18 cellular contexts compared by ENCODE assay signal in the genomic region with DNA sequence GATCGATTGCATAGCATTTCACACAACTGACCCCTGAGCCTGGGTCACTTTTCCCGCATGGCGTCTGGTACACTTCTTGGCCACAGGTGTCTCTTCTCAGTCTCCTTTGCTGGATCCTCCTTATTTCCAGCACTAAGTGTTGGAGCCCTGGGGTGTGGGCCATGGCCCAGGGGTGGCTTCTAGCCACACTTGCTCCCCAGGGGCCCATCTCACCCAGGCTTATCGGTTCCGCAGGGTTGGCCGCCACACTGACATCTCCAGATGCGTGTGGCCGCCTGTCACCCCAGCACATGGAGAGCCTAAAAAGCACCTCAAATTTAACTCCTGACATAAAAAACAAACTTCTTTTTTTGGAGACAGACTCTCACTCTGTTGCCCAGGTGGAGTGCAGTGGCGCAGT. TPM values are rescaled to one million over a fixed set of nuclear protein-coding genes. Genes with fewer than 3 reads are reported as not detected.
DNase-seq lines count a peak whose midpoint lies in the region; ATAC-seq and TF ChIP-seq lines count a peak whose summit lies in the region.
"Had no signal": no experiment of that assay in that cellular context is flagged by ENCODE, and none has a peak within 500 bp of the region (broad histone marks: within the 10 kb centered on the region; RNA-seq: fewer than 3 reads in every experiment).

No MANE protein-coding gene starts in this region.

- H3K27me3 ChIP-seq in DND-41 (ENCODE audit: insufficient read depth, low read length, poor library complexity), result no peaks in the 10 kb centered on the region
- no peaks in the 10 kb centered on the region for H3K27me3 ChIP-seq in WERI-Rb-1 (ENCODE audit: insufficient read depth, low read depth, severe bottlenecking)
- H3K27me3 ChIP-seq: heart left ventricle, right atrium auricular region, upper lobe of left lung had no signal

- H3K4me3 ChIP-seq in DND-41 (ENCODE audit: low read depth in 1 of 2, low read length in 2 of 2) (peak overlapping the region in 1 of 2 experiments; percentile 12; a peak in 1 of 4 replicates), WERI-Rb-1 (ENCODE audit: low read depth, low read length) (no peak overlapping the region)
- H3K4me3 ChIP-seq: right atrium auricular region, upper lobe of left lung had no signal

- H3K9me3 ChIP-seq in DND-41 (ENCODE audit: insufficient read depth, low read length, severe bottlenecking) (no peaks in the 10 kb centered on the region), WERI-Rb-1 (ENCODE audit: severe bottlenecking) (no peaks in the 10 kb centered on the region)
- H3K9me3 ChIP-seq: heart left ventricle, right atrium auricular region, upper lobe of left lung had no signal

- H4K20me1 ChIP-seq in DND-41 (ENCODE audit: insufficient read depth, low read length), result peaks cover 54% of the 10 kb centered on the region

- no peaks in the 10 kb centered on the region for H3K27me3 Mint-ChIP-seq in T-helper 2 cell treated with Interferon-gamma antibody and Interleukin-4, amounts not matched to agents 5 μg/mL and 100 μg/mL, for 36 hours (ENCODE audit: low read depth)
- no peaks in the 10 kb centered on the region for H3K27me3 Mint-ChIP-seq in activated naive CD8-positive, alpha-beta T cell
- H3K27me3 Mint-ChIP-seq in natural killer cell treated with Interleukin-12 subunit alpha and Interleukin-12 subunit beta and Interleukin-15 and Interleukin-18, amount 100 ng/mL, for 72 hours, result no peaks in the 10 kb centered on the region

- peak overlapping the region; percentile 76 for H3K4me2 ChIP-seq in DND-41 (ENCODE audit: insufficient read depth, low read length)

- H3K9me3 Mint-ChIP-seq in T-helper 2 cell treated with Interferon-gamma antibody and Interleukin-4, amounts not matched to agents 5 μg/mL and 100 μg/mL, for 36 hours, result no peaks in the 10 kb centered on the region
- H3K9me3 Mint-ChIP-seq in activated naive CD8-positive, alpha-beta T cell (ENCODE audit: low read depth), result no peaks in the 10 kb centered on the region
- H3K9me3 Mint-ChIP-seq in natural killer cell treated with Interleukin-12 subunit alpha and Interleukin-12 subunit beta and Interleukin-15 and Interleukin-18, amount 100 ng/mL, for 72 hours, result no peaks in the 10 kb centered on the region

- H3K36me3 ChIP-seq in DND-41 (ENCODE audit: insufficient read depth, low read length), result peaks cover 72% of the 10 kb centered on the region
- peaks cover 63% of the 10 kb centered on the region for H3K36me3 ChIP-seq in WERI-Rb-1

- no peak for TF ChIP-seq CTCF in DND-41 (IDR thresholded peaks at IDR 0.05; ENCODE audit: borderline replicate concordance, extremely low read depth, low read length, poor library complexity, severe bottlenecking)
- no peak for TF ChIP-seq CTCF in WERI-Rb-1 (IDR thresholded peaks at IDR 0.05; ENCODE audit: low read depth, low read length)

- peak overlapping the region; percentile 82 for H3K27ac Mint-ChIP-seq in T-helper 2 cell treated with Interferon-gamma antibody and Interleukin-4, amounts not matched to agents 5 μg/mL and 100 μg/mL, for 36 hours
- H3K27ac Mint-ChIP-seq in activated naive CD8-positive, alpha-beta T cell, result no peak overlapping the region
- peak overlapping the region; percentile 13 to 83 for H3K27ac Mint-ChIP-seq in natural killer cell treated with Interleukin-12 subunit alpha and Interleukin-12 subunit beta and Interleukin-15 and Interleukin-18, amount 100 ng/mL, for 72 hours

- H3K79me2 ChIP-seq in DND-41 (ENCODE audit: insufficient read depth, low read length), result peaks cover 55% of the 10 kb centered on the region

- peaks cover 25% of the 10 kb centered on the region for H3K4me1 ChIP-seq in DND-41 (ENCODE audit: insufficient read depth, low read length)

- peak overlapping the region; percentile 87 for H3K4me3 Mint-ChIP-seq in T-helper 2 cell treated with Interferon-gamma antibody and Interleukin-4, amounts not matched to agents 5 μg/mL and 100 μg/mL, for 36 hours
- peak overlapping the region; percentile 95 for H3K4me3 Mint-ChIP-seq in activated naive CD8-positive, alpha-beta T cell
- H3K4me3 Mint-ChIP-seq in natural killer cell treated with Interleukin-12 subunit alpha and Interleukin-12 subunit beta and Interleukin-15 and Interleukin-18, amount 100 ng/mL, for 72 hours, result peak overlapping the region; percentile 93

- no peak for ATAC-seq in DND-41 (ENCODE audit: insufficient read depth, low read depth)
- ATAC-seq in natural killer cell treated with Interleukin-12 subunit alpha and Interleukin-12 subunit beta and Interleukin-15 and Interleukin-18, amount 100 ng/mL, for 72 hours, result no peak
- ATAC-seq in GM19455 (IDR thresholded peaks at IDR 0.05; ENCODE audit: unreplicated experiment), result no peak
- ATAC-seq: esophagus mucosa, heart left ventricle had no signal

- H3K36me3 Mint-ChIP-seq in T-helper 2 cell treated with Interferon-gamma antibody and Interleukin-4, amounts not matched to agents 5 μg/mL and 100 μg/mL, for 36 hours (ENCODE audit: low read depth), result peaks cover 27% of the 10 kb centered on the region
- no peaks in the 10 kb centered on the region for H3K36me3 Mint-ChIP-seq in activated naive CD8-positive, alpha-beta T cell
- H3K36me3 Mint-ChIP-seq in natural killer cell treated with Interleukin-12 subunit alpha and Interleukin-12 subunit beta and Interleukin-15 and Interleukin-18, amount 100 ng/mL, for 72 hours, result no peaks in the 10 kb centered on the region

- H3K4me1 Mint-ChIP-seq in T-helper 2 cell treated with Interferon-gamma antibody and Interleukin-4, amounts not matched to agents 5 μg/mL and 100 μg/mL, for 36 hours (ENCODE audit: low read depth), result peaks cover 15% of the 10 kb centered on the region
- H3K4me1 Mint-ChIP-seq in activated naive CD8-positive, alpha-beta T cell (ENCODE audit: low read depth), result peaks cover 27% of the 10 kb centered on the region
- peaks cover 27 to 31% of the 10 kb centered on the region in 2 donors for H3K4me1 Mint-ChIP-seq in natural killer cell treated with Interleukin-12 subunit alpha and Interleukin-12 subunit beta and Interleukin-15 and Interleukin-18, amount 100 ng/mL, for 72 hours (ENCODE audit: low read depth in 2 of 2)

- peak overlapping the region; percentile 84 for H3K9ac ChIP-seq in DND-41 (ENCODE audit: low read depth, low read length)

- H2AFZ ChIP-seq in DND-41 (ENCODE audit: low read depth, low read length), result no peak overlapping the region

- no peak overlapping the region for H3K27ac ChIP-seq in DND-41 (ENCODE audit: low read length)
- H3K27ac ChIP-seq in WERI-Rb-1, result no peak overlapping the region
- H3K27ac ChIP-seq: right atrium auricular region had no signal

- no peak for DNase-seq in T-helper 2 cell treated with Interferon-gamma antibody and Interleukin-4, amounts not matched to agents 5 μg/mL and 100 μg/mL, for 36 hours (ENCODE audit: low spot score)
- DNase-seq in T-helper 2 cell, result no peak
- no peak for DNase-seq in DND-41
- DNase-seq in natural killer cell treated with Interleukin-12 subunit alpha and Interleukin-12 subunit beta and Interleukin-15 and Interleukin-18, amount 100 ng/mL, for 72 hours (ENCODE audit: low spot score), result no peak
- no peak for DNase-seq in NCI-H1048 (lab: John Stamatoyannopoulos, UW)
- no peak for DNase-seq in WERI-Rb-1
- DNase-seq: 8988T, aorta, cortex of kidney, heart left ventricle, NCI-H1092, NCI-H2171, Right ventricle myocardium superior, upper lobe of left lung had no signal

RNA-seq across cellular contexts. Expression of a gene that starts 2.4 kb away (rescaled TPM):
- 10 to 100 TPM; 18.7 to 33.2 TPM for total RNA-seq in natural killer cell treated with Interleukin-12 subunit alpha and Interleukin-12 subunit beta and Interleukin-15 and Interleukin-18, amount 100 ng/mL, for 72 hours

RNA-seq across cellular contexts. Expression of a gene that starts 13.5 kb away (rescaled TPM):
- total RNA-seq in natural killer cell treated with Interleukin-12 subunit alpha and Interleukin-12 subunit beta and Interleukin-15 and Interleukin-18, amount 100 ng/mL, for 72 hours, result 10 to 100 TPM; 10.8 to 14.7 TPM

RNA-seq across cellular contexts. Expression of a gene that starts 24.4 kb away (rescaled TPM):
- 10 to 100 TPM; 20.2 to 46.2 TPM for total RNA-seq in natural killer cell treated with Interleukin-12 subunit alpha and Interleukin-12 subunit beta and Interleukin-15 and Interleukin-18, amount 100 ng/mL, for 72 hours

RNA-seq across cellular contexts. Expression of a gene that starts 47.2 kb away (rescaled TPM):
- total RNA-seq in natural killer cell treated with Interleukin-12 subunit alpha and Interleukin-12 subunit beta and Interleukin-15 and Interleukin-18, amount 100 ng/mL, for 72 hours, result 10 to 100 TPM; 29.8 to 50.5 TPM
